ENCODE assay signal across 17 cellular contexts in genomic region chr2:173793649-173794565, GRCh38.
A peak's percentile ranks its signal among the peaks of the same experiment; 100 is the strongest.
DNase-seq lines count a peak whose midpoint lies in the region; ATAC-seq, FAIRE-seq and TF ChIP-seq lines count a peak whose summit lies in the region.
"Had no signal": no experiment of that assay in that cellular context is flagged by ENCODE, and none has a peak within 500 bp of the region (broad histone marks: within the 10 kb centered on the region; RNA-seq: fewer than 3 reads in every experiment).

No MANE protein-coding gene starts in this region.

- H3K27me3 ChIP-seq in GM23338 (ENCODE audit: insufficient read depth): no peaks in the 10 kb centered on the region
- no peaks in the 10 kb centered on the region for H3K27me3 ChIP-seq in body of pancreas
- H3K27me3 ChIP-seq: breast epithelium had no signal

- TF ChIP-seq CTCF in GM23338 (conservative IDR thresholded peaks at IDR 0.05; ENCODE audit: low read depth in 2 of 2): no peak
- no peak for TF ChIP-seq CTCF in body of pancreas (IDR thresholded peaks at IDR 0.05)
- no peak for TF ChIP-seq CTCF in mucosa of descending colon (IDR thresholded peaks at IDR 0.05)
- no peak for TF ChIP-seq CTCF in D721Med (IDR thresholded peaks at IDR 0.05; ENCODE audit: insufficient read depth, missing control alignments)

- no peak overlapping the region for H3K27ac ChIP-seq in GM23338 (ENCODE audit: low read depth)
- H3K27ac ChIP-seq in body of pancreas: no peak overlapping the region
- H3K27ac ChIP-seq: breast epithelium, GM23248, SJSA1 had no signal

- H3K4me3 ChIP-seq in GM23338: no peak overlapping the region
- no peak overlapping the region for H3K4me3 ChIP-seq in body of pancreas
- H3K4me3 ChIP-seq in mucosa of descending colon: no peak overlapping the region
- H3K4me3 ChIP-seq: breast epithelium, GM23248, SJSA1 had no signal

- intact Hi-C loops in body of pancreas (cut with DNase I) (no loop called here), mucosa of descending colon (cut with DNase I, micrococcal nuclease) (no loop called here), sciatic nerve (cut with DNase I) (no loop called here)

- no peaks in the 10 kb centered on the region for H3K79me2 ChIP-seq in GM23338 (replicated peaks; ENCODE audit: insufficient read depth)

- H3K4me1 ChIP-seq in GM23338 (ENCODE audit: insufficient read depth) (peaks cover 38% of the 10 kb centered on the region), body of pancreas (peaks cover 8% of the 10 kb centered on the region), mucosa of descending colon (ENCODE audit: low read depth) (no peaks in the 10 kb centered on the region)
- H3K4me1 ChIP-seq: BE2C, breast epithelium, SJSA1 had no signal

- no peak; the same call in 2 of the 3 replicates for ATAC-seq in GM23338
- no peak for ATAC-seq in body of pancreas
- peak; percentile 89 for ATAC-seq in mucosa of descending colon
- no peak for ATAC-seq in sciatic nerve
- ATAC-seq in HG02623 (IDR thresholded peaks at IDR 0.05; ENCODE audit: unreplicated experiment): no peak
- ATAC-seq: activated T-cell treated with anti-CD3 and anti-CD28 coated beads, Interleukin-2, amount 50 U/mL, for 72 hours; left ventricle myocardium superior had no signal

- peaks cover 9% of the 10 kb centered on the region for H3K9me2 ChIP-seq in GM23338 (ENCODE audit: insufficient read depth)

- no peak for FAIRE-seq in D721Med (lab: Jason Lieb, UNC)

- H3K4me3 Mint-ChIP-seq in GM23338: no peak overlapping the region
- H3K4me3 Mint-ChIP-seq: activated naive CD8-positive, alpha-beta T cell treated with anti-CD3 and anti-CD28 coated beads, Interleukin-2, amount 10 ng/mL, durations not matched to agents 7 days and 5 days; activated T-cell treated with anti-CD3 and anti-CD28 coated beads, Interleukin-2, amount 50 U/mL, for 72 hours; naive B cell had no signal

- H3K27ac Mint-ChIP-seq in GM23338: peak overlapping the region; percentile 7; the same call in 1 of the 2 replicates
- H3K27ac Mint-ChIP-seq: activated naive CD8-positive, alpha-beta T cell treated with anti-CD3 and anti-CD28 coated beads, Interleukin-2, amount 10 ng/mL, durations not matched to agents 7 days and 5 days; activated T-cell treated with anti-CD3 and anti-CD28 coated beads, Interleukin-2, amount 50 U/mL, for 72 hours; naive B cell had no signal

- H3K9me3 ChIP-seq in body of pancreas: no peaks in the 10 kb centered on the region
- no peaks in the 10 kb centered on the region for H3K9me3 ChIP-seq in mucosa of descending colon
- H3K9me3 ChIP-seq: BE2C, breast epithelium, SJSA1 had no signal

- H3K4me2 ChIP-seq in GM23338: no peak overlapping the region

- peak; percentile 37 for DNase-seq in GM23338 (ENCODE audit: low spot score)
- DNase-seq in NCI-H2227 treated with DMSO at 0.1 percent for 48 hours (lab: John Stamatoyannopoulos, UW): peak; percentile 41
- peak; percentile 7 to 21 (median 16) for DNase-seq in body of pancreas
- peak in 2 of 3 donors; percentile 31 to 71 for DNase-seq in mucosa of descending colon
- DNase-seq in sciatic nerve (ENCODE audit: low spot score): no peak
- no peak for DNase-seq in D721Med (ENCODE audit: insufficient read length, low spot score)
- DNase-seq: activated CD4-positive, alpha-beta T cell treated with anti-CD3 and anti-CD28 coated beads, Interleukin-2, amount 50 U/mL, for 48 hours; activated naive CD8-positive, alpha-beta T cell treated with anti-CD3 and anti-CD28 coated beads, Interleukin-2, amount 10 ng/mL, durations not matched to agents 7 days and 5 days; activated T-cell treated with anti-CD3 and anti-CD28 coated beads, Interleukin-2, amount 50 U/mL, for 72 hours; BE2C; DND-41; GM23248; left ventricle myocardium superior; naive B cell had no signal

- H3K9me3 Mint-ChIP-seq in GM23338: no peaks in the 10 kb centered on the region
- H3K9me3 Mint-ChIP-seq: activated naive CD8-positive, alpha-beta T cell treated with anti-CD3 and anti-CD28 coated beads, Interleukin-2, amount 10 ng/mL, durations not matched to agents 7 days and 5 days; activated T-cell treated with anti-CD3 and anti-CD28 coated beads, Interleukin-2, amount 50 U/mL, for 72 hours; naive B cell had no signal

- H3K36me3 ChIP-seq in GM23338 (ENCODE audit: insufficient read depth) (no peaks in the 10 kb centered on the region), body of pancreas (replicated peaks in 1 of 2; ENCODE audit: insufficient read depth in 1 of 2, low read depth in 2 of 2) (no peaks in the 10 kb centered on the region), mucosa of descending colon (ENCODE audit: low read depth) (no peaks in the 10 kb centered on the region)
- H3K36me3 ChIP-seq: BE2C, breast epithelium, SJSA1 had no signal

- TF ChIP-seq POLR2A in body of pancreas (IDR thresholded peaks at IDR 0.05): no peak

- peaks cover 62% of the 10 kb centered on the region for H3K4me1 Mint-ChIP-seq in GM23338

- no peak overlapping the region for H2AFZ ChIP-seq in GM23338
- H2AFZ ChIP-seq: GM23248 had no signal

- H3F3A ChIP-seq in GM23338 (replicated peaks; ENCODE audit: low read depth): no peaks in the 10 kb centered on the region

- H3K36me3 Mint-ChIP-seq in GM23338 (ENCODE audit: low read depth): no peaks in the 10 kb centered on the region
- H3K36me3 Mint-ChIP-seq: activated naive CD8-positive, alpha-beta T cell treated with anti-CD3 and anti-CD28 coated beads, Interleukin-2, amount 10 ng/mL, durations not matched to agents 7 days and 5 days; naive B cell had no signal

- 30 to 36% methylated on average over 12 of the region's 12 CpGs for WGBS in body of pancreas, 2 donors

- no peaks in the 10 kb centered on the region for H3K27me3 Mint-ChIP-seq in GM23338 (ENCODE audit: insufficient read depth, low read depth, poor library complexity)

- H4K20me1 ChIP-seq in GM23338 (replicated peaks; ENCODE audit: insufficient read depth): no peaks in the 10 kb centered on the region

TF ChIP-seq in GM23338, 12 proteins besides CTCF, POLR2A, EP300 and RAD21:
- TF ChIP-seq ZNF331 (CRISPR knock-in tag; IDR thresholded peaks at IDR 0.05; ENCODE audit: low read depth): no peak
TF ChIP-seq in GM23338: peak in this region for 0.

Comparison
In these comparisons a context has a peak if more than half of its experiments do, and no peak if none do; other contexts are left out.
1. DNase-seq: peak in GM23338 (single experiment), NCI-H2227 treated with DMSO at 0.1 percent for 48 hours (single experiment), body of pancreas (4 of 4) and mucosa of descending colon (2 of 3); none in sciatic nerve (single experiment) and D721Med (single experiment).